Comparison of ENCODE assay signal across 1 cellular context in genomic region chr16:68665501-68665900, GRCh38.
A peak's percentile ranks its signal among the peaks of the same experiment; 100 is the strongest.
TF ChIP-seq lines count a peak whose summit lies in the region.

No MANE protein-coding gene starts in this region.

TF ChIP-seq in HCT116, 20 proteins besides CTCF, POLR2A, EP300 and RAD21 (continued from another document):
- TF ChIP-seq YY1 (IDR thresholded peaks at IDR 0.05; ENCODE audit: extremely low read depth, insufficient replicate concordance, low read depth, low read length): peak; percentile 11
- peak; percentile 78 for TF ChIP-seq MAX (IDR thresholded peaks at IDR 0.05)
- TF ChIP-seq ELF1 (IDR thresholded peaks at IDR 0.05; ENCODE audit: borderline replicate concordance, low read depth): no peak
- no peak for TF ChIP-seq ZNF274 (IDR thresholded peaks at IDR 0.05; ENCODE audit: low read depth, low read length)
- no peak for TF ChIP-seq REST (IDR thresholded peaks at IDR 0.05; ENCODE audit: low read depth)
- peak; percentile 94 for TF ChIP-seq FOSL1 (IDR thresholded peaks at IDR 0.05; ENCODE audit: low read depth)
- peak; percentile 81 for TF ChIP-seq SP1 (IDR thresholded peaks at IDR 0.05; ENCODE audit: low read depth)
- no peak for TF ChIP-seq EGR1 (IDR thresholded peaks at IDR 0.05; ENCODE audit: low read depth)
- no peak for TF ChIP-seq ZFX (IDR thresholded peaks at IDR 0.05)
- TF ChIP-seq TCF7L2 (IDR thresholded peaks at IDR 0.05; ENCODE audit: borderline replicate concordance, extremely low read depth, insufficient read depth, insufficient read length): no peak
- TF ChIP-seq ATF3 (IDR thresholded peaks at IDR 0.05): no peak
- peak; percentile 53 for TF ChIP-seq POLR2AphosphoS5 (IDR thresholded peaks at IDR 0.05; ENCODE audit: low read depth, low read length)
- TF ChIP-seq ZBTB33 (IDR thresholded peaks at IDR 0.05; ENCODE audit: extremely low read depth, insufficient replicate concordance, low read length): no peak
- no peak for TF ChIP-seq EZH2 (IDR thresholded peaks at IDR 0.05)
- TF ChIP-seq CBX3 (IDR thresholded peaks at IDR 0.05; ENCODE audit: low read depth): peak; percentile 96
- TF ChIP-seq EZH2phosphoT487 (IDR thresholded peaks at IDR 0.05; ENCODE audit: borderline replicate concordance): no peak
- peak; percentile 87 for TF ChIP-seq JUND (IDR thresholded peaks at IDR 0.05)
- peak; percentile 44; the same call in 1 of the 2 replicates for TF ChIP-seq CEBPB (IDR thresholded peaks at IDR 0.05; ENCODE audit: low read depth)
- peak; percentile 72 for TF ChIP-seq SRF (IDR thresholded peaks at IDR 0.05; ENCODE audit: low read depth)
